Comparison of ENCODE assay signal across 24 cellular contexts in genomic region chr21:45579383-45580180, GRCh38. TPM values are rescaled to one million over a fixed set of nuclear protein-coding genes. Genes with fewer than 3 reads are reported as not detected.
A peak's percentile ranks its signal among the peaks of the same experiment; 100 is the strongest.
DNase-seq lines count a peak whose midpoint lies in the region; ATAC-seq and TF ChIP-seq lines count a peak whose summit lies in the region.
"Had no signal": no experiment of that assay in that cellular context is flagged by ENCODE, and none has a peak within 500 bp of the region (broad histone marks: within the 10 kb centered on the region; RNA-seq: fewer than 3 reads in every experiment).

No MANE protein-coding gene starts in this region.

- DNase-seq in DMS53 (lab: John Stamatoyannopoulos, UW): peak; percentile 70
- no peak for DNase-seq in DMS53 treated with DMSO at 0.1 percent for 48 hours (lab: John Stamatoyannopoulos, UW; ENCODE audit: unreplicated experiment)
- peak; percentile 9 for DNase-seq in natural killer cell
- no peak for DNase-seq in natural killer cell treated with Interleukin-12 subunit alpha and Interleukin-12 subunit beta and Interleukin-15 and Interleukin-18, amount 100 ng/mL, for 72 hours (ENCODE audit: low spot score)
- DNase-seq in posterior vena cava (ENCODE audit: low spot score): peak; percentile 72
- no peak for DNase-seq in inferior parietal cortex (ENCODE audit: extremely low spot score)
- no peak for DNase-seq in activated naive CD4-positive, alpha-beta T cell treated with anti-CD3 and anti-CD28 coated beads for 36 hours
- DNase-seq: activated CD8-positive, alpha-beta T cell treated with anti-CD3 and anti-CD28 coated beads for 36 hours; activated naive CD8-positive, alpha-beta T cell treated with anti-CD3 and anti-CD28 coated beads for 36 hours; CD4-positive, alpha-beta memory T cell; cerebellar nuclear complex; DMS 273 treated with DMSO at 0.1 percent for 48 hours; effector memory CD4-positive, alpha-beta T cell; foreskin melanocyte; H9; hippocampal formation; MV-4-11; NCI-H1694; NCI-H2171; NCI-H524 treated with DMSO at 0.1 percent for 48 hours; stimulated activated CD4-positive, alpha-beta T cell treated with anti-CD3 and anti-CD28 coated beads, Interleukin-15, amount 100 ng/mL, for 24 hours had no signal

- intact Hi-C loops in natural killer cell (cut with micrococcal nuclease) (no loop called here), posterior vena cava (cut with DNase I) (no loop called here)
- intact Hi-C loops in activated naive CD4-positive, alpha-beta T cell treated with anti-CD3 and anti-CD28 coated beads for 36 hours (cut with micrococcal nuclease): no loop called here

- H3K9me3 Mint-ChIP-seq in natural killer cell: no peaks in the 10 kb centered on the region
- no peaks in the 10 kb centered on the region for H3K9me3 Mint-ChIP-seq in natural killer cell treated with Interleukin-12 subunit alpha and Interleukin-12 subunit beta and Interleukin-15 and Interleukin-18, amount 100 ng/mL, for 72 hours
- H3K9me3 Mint-ChIP-seq in activated naive CD4-positive, alpha-beta T cell treated with anti-CD3 and anti-CD28 coated beads for 36 hours: peaks cover 4% of the 10 kb centered on the region

- ATAC-seq in natural killer cell: no peak
- ATAC-seq in natural killer cell treated with Interleukin-12 subunit alpha and Interleukin-12 subunit beta and Interleukin-15 and Interleukin-18, amount 100 ng/mL, for 72 hours: no peak
- ATAC-seq in GM21825 (IDR thresholded peaks at IDR 0.05; ENCODE audit: unreplicated experiment): no peak
- ATAC-seq: activated CD8-positive, alpha-beta T cell treated with anti-CD3 and anti-CD28 coated beads for 36 hours; esophagus mucosa had no signal

- no peak overlapping the region for H3K4me3 Mint-ChIP-seq in natural killer cell
- H3K4me3 Mint-ChIP-seq in natural killer cell treated with Interleukin-12 subunit alpha and Interleukin-12 subunit beta and Interleukin-15 and Interleukin-18, amount 100 ng/mL, for 72 hours: no peak overlapping the region
- H3K4me3 Mint-ChIP-seq in activated naive CD4-positive, alpha-beta T cell treated with anti-CD3 and anti-CD28 coated beads for 36 hours: no peak overlapping the region
- H3K4me3 Mint-ChIP-seq: activated CD8-positive, alpha-beta T cell treated with anti-CD3 and anti-CD28 coated beads for 36 hours; activated naive CD8-positive, alpha-beta T cell treated with anti-CD3 and anti-CD28 coated beads for 36 hours; activated T-helper 1 cell treated with anti-CD3 and anti-CD28 coated beads, Interleukin-12 subunit alpha, Interleukin-12 subunit beta, Interleukin-2, Interleukin-4 antibody, amounts not matched to agents 30 ng/mL and 10 ng/mL and 1 ng/mL, durations not matched to agents 14 hours and 24 hours and 36 hours; CD4-positive, alpha-beta memory T cell; H9 had no signal

- peaks cover 4 to 6% of the 10 kb centered on the region in 2 donors for H3K27me3 Mint-ChIP-seq in natural killer cell (ENCODE audit: low read depth in 2 of 2)
- peaks cover 3 to 9% of the 10 kb centered on the region in 2 donors for H3K27me3 Mint-ChIP-seq in natural killer cell treated with Interleukin-12 subunit alpha and Interleukin-12 subunit beta and Interleukin-15 and Interleukin-18, amount 100 ng/mL, for 72 hours
- H3K27me3 Mint-ChIP-seq in activated naive CD4-positive, alpha-beta T cell treated with anti-CD3 and anti-CD28 coated beads for 36 hours (ENCODE audit: low read depth): no peaks in the 10 kb centered on the region
- H3K27me3 Mint-ChIP-seq: activated CD8-positive, alpha-beta T cell treated with anti-CD3 and anti-CD28 coated beads for 36 hours had no signal

- no peak overlapping the region for H3K27ac Mint-ChIP-seq in natural killer cell
- no peak overlapping the region for H3K27ac Mint-ChIP-seq in natural killer cell treated with Interleukin-12 subunit alpha and Interleukin-12 subunit beta and Interleukin-15 and Interleukin-18, amount 100 ng/mL, for 72 hours
- H3K27ac Mint-ChIP-seq in activated naive CD4-positive, alpha-beta T cell treated with anti-CD3 and anti-CD28 coated beads for 36 hours: no peak overlapping the region
- H3K27ac Mint-ChIP-seq: activated CD8-positive, alpha-beta T cell treated with anti-CD3 and anti-CD28 coated beads for 36 hours; activated naive CD8-positive, alpha-beta T cell treated with anti-CD3 and anti-CD28 coated beads for 36 hours; activated T-helper 1 cell treated with anti-CD3 and anti-CD28 coated beads, Interleukin-12 subunit alpha, Interleukin-12 subunit beta, Interleukin-2, Interleukin-4 antibody, amounts not matched to agents 30 ng/mL and 10 ng/mL and 1 ng/mL, durations not matched to agents 14 hours and 24 hours and 36 hours; H9 had no signal

- CTCF ChIA-PET in activated naive CD4-positive, alpha-beta T cell treated with anti-CD3 and anti-CD28 coated beads for 36 hours (lab: Charles Lee): no interaction called here

- H3K36me3 Mint-ChIP-seq in natural killer cell: no peaks in the 10 kb centered on the region
- no peaks in the 10 kb centered on the region for H3K36me3 Mint-ChIP-seq in natural killer cell treated with Interleukin-12 subunit alpha and Interleukin-12 subunit beta and Interleukin-15 and Interleukin-18, amount 100 ng/mL, for 72 hours
- H3K36me3 Mint-ChIP-seq in activated naive CD4-positive, alpha-beta T cell treated with anti-CD3 and anti-CD28 coated beads for 36 hours (ENCODE audit: low read depth): no peaks in the 10 kb centered on the region
- H3K36me3 Mint-ChIP-seq: activated naive CD8-positive, alpha-beta T cell treated with anti-CD3 and anti-CD28 coated beads for 36 hours; CD4-positive, alpha-beta memory T cell had no signal

- H3K4me1 Mint-ChIP-seq in natural killer cell: no peaks in the 10 kb centered on the region
- H3K4me1 Mint-ChIP-seq in natural killer cell treated with Interleukin-12 subunit alpha and Interleukin-12 subunit beta and Interleukin-15 and Interleukin-18, amount 100 ng/mL, for 72 hours (ENCODE audit: low read depth in 2 of 2): no peaks in the 10 kb centered on the region
- H3K4me1 Mint-ChIP-seq in activated naive CD4-positive, alpha-beta T cell treated with anti-CD3 and anti-CD28 coated beads for 36 hours (ENCODE audit: low read depth): no peaks in the 10 kb centered on the region
- H3K4me1 Mint-ChIP-seq: activated naive CD8-positive, alpha-beta T cell treated with anti-CD3 and anti-CD28 coated beads for 36 hours; CD4-positive, alpha-beta memory T cell had no signal

- no peak for TF ChIP-seq CTCF in natural killer cell (IDR thresholded peaks at IDR 0.05)

RNA-seq across cellular contexts. Expression of gene SLC19A1, which starts 37.3 kb away (rescaled TPM):
- total RNA-seq in natural killer cell (1 to 10 TPM; 2.5 to 9.0 (median 4.9) TPM), posterior vena cava (1 to 10 TPM; 4.5 to 6.5 TPM)
- 100 to 1,000 TPM in 1 of 2 donors, 10 to 100 TPM in 1; 23.3 to 110 TPM for total RNA-seq in natural killer cell treated with Interleukin-12 subunit alpha and Interleukin-12 subunit beta and Interleukin-15 and Interleukin-18, amount 100 ng/mL, for 72 hours
- 10 to 100 TPM; 32.2 to 33.0 TPM for total RNA-seq in activated naive CD4-positive, alpha-beta T cell treated with anti-CD3 and anti-CD28 coated beads for 36 hours

Comparison
In these comparisons a context has a peak if more than half of its experiments do, and no peak if none do; other contexts are left out.
1. DNase-seq: peak in DMS53 (single experiment), natural killer cell (single experiment) and posterior vena cava (single experiment); none in DMS53 treated with DMSO at 0.1 percent for 48 hours (single experiment), natural killer cell treated with Interleukin-12 subunit alpha and Interleukin-12 subunit beta and Interleukin-15 and Interleukin-18, amount 100 ng/mL, for 72 hours (single experiment), inferior parietal cortex (single experiment) and activated naive CD4-positive, alpha-beta T cell treated with anti-CD3 and anti-CD28 coated beads for 36 hours (single experiment).